In genomic region chr7:108193593-108194498, GRCh38 we compare ENCODE assay signal across 20 cellular contexts.
DNase-seq lines count a peak whose midpoint lies in the region; ATAC-seq and TF ChIP-seq lines count a peak whose summit lies in the region.
"Had no signal": no experiment of that assay in that cellular context is flagged by ENCODE, and none has a peak within 500 bp of the region (broad histone marks: within the 10 kb centered on the region; RNA-seq: fewer than 3 reads in every experiment).

No MANE protein-coding gene starts in this region.

- ATAC-seq in GM21737 (IDR thresholded peaks at IDR 0.05; ENCODE audit: unreplicated experiment), result no peak
- no peak for ATAC-seq in activated CD4-positive, alpha-beta T cell treated with anti-CD3 and anti-CD28 coated beads for 36 hours
- ATAC-seq: activated naive CD4-positive, alpha-beta T cell treated with anti-CD3 and anti-CD28 coated beads, Interleukin-2, amount 50 U/mL, for 72 hours; HCT116; stimulated activated effector memory CD8-positive, alpha-beta T cell treated with anti-CD3 and anti-CD28 coated beads, Interleukin-12 subunit alpha, Interleukin-12 subunit beta, amount 100 ng/mL, for 72 hours; T-cell had no signal

- no peak overlapping the region for H3K27ac ChIP-seq in HEK293 (ENCODE audit: extremely low read depth, low read depth, low read length)
- H3K27ac ChIP-seq: colonic mucosa, testis had no signal

- POLR2A ChIA-PET in HEK293 (lab: Yijun Ruan, JAX), result no interaction called here
- POLR2A ChIA-PET in activated CD4-positive, alpha-beta T cell treated with anti-CD3 and anti-CD28 coated beads for 36 hours (lab: Charles Lee), result no interaction called here

- H3K4me1 ChIP-seq in HEK293 (ENCODE audit: control insufficient read depth, insufficient read depth, low read length), result no peaks in the 10 kb centered on the region
- H3K4me1 ChIP-seq: colonic mucosa, testis had no signal

- intact Hi-C loops in activated CD4-positive, alpha-beta T cell treated with anti-CD3 and anti-CD28 coated beads for 36 hours (cut with DNase I, micrococcal nuclease), result no loop called here

- no peak overlapping the region for H3K27ac Mint-ChIP-seq in activated CD4-positive, alpha-beta T cell treated with anti-CD3 and anti-CD28 coated beads for 36 hours
- H3K27ac Mint-ChIP-seq: activated naive CD4-positive, alpha-beta T cell treated with anti-CD3 and anti-CD28 coated beads, Interleukin-2, amount 50 U/mL, for 72 hours; activated T-cell treated with anti-CD3 and anti-CD28 coated beads, Interleukin-2, amount 50 U/mL, for 24 hours; B cell; stimulated activated effector memory CD8-positive, alpha-beta T cell treated with anti-CD3 and anti-CD28 coated beads, Interleukin-12 subunit alpha, Interleukin-12 subunit beta, amount 100 ng/mL, for 72 hours; T-cell had no signal

- CTCF ChIA-PET in HEK293 (lab: Yijun Ruan, JAX), result interaction anchor here (0.5 to 0.7 kb wide), 2 partner anchors 13 to 20 kb away, joined by 3 read pairs; no protein-coding TSS in a partner anchor
- CTCF ChIA-PET in activated CD4-positive, alpha-beta T cell treated with anti-CD3 and anti-CD28 coated beads for 36 hours (lab: Charles Lee), result no interaction called here

- peak; percentile 82 for DNase-seq in NCI-H2029 (lab: John Stamatoyannopoulos, UW)
- peak; percentile 50 for DNase-seq in NCI-H748 treated with DMSO at 0.1 percent for 48 hours (lab: John Stamatoyannopoulos, UW)
- DNase-seq in iris pigment epithelial cell (ENCODE audit: low read depth), result peak; percentile 21
- no peak for DNase-seq in epidermal melanocyte (ENCODE audit: insufficient read length, low spot score)
- no peak for DNase-seq in activated CD4-positive, alpha-beta T cell treated with anti-CD3 and anti-CD28 coated beads for 36 hours
- DNase-seq: activated CD4-positive, alpha-beta T cell treated with anti-CD3 and anti-CD28 coated beads, Interleukin-2, amount 50 U/mL, for 48 hours; activated T-cell treated with anti-CD3 and anti-CD28 coated beads, Interleukin-2, amount 50 U/mL, for 24 hours; colonic mucosa; GDM1; Karpas-422; SHP77; T-cell; testis had no signal

- H3K4me1 Mint-ChIP-seq in activated CD4-positive, alpha-beta T cell treated with anti-CD3 and anti-CD28 coated beads for 36 hours, result peaks cover 6% of the 10 kb centered on the region
- H3K4me1 Mint-ChIP-seq: neural crest cell; stimulated activated effector memory CD8-positive, alpha-beta T cell treated with anti-CD3 and anti-CD28 coated beads, Interleukin-12 subunit alpha, Interleukin-12 subunit beta, amount 100 ng/mL, for 72 hours had no signal

- H3K27me3 Mint-ChIP-seq in activated CD4-positive, alpha-beta T cell treated with anti-CD3 and anti-CD28 coated beads for 36 hours, result no peaks in the 10 kb centered on the region
- H3K27me3 Mint-ChIP-seq: activated T-cell treated with anti-CD3 and anti-CD28 coated beads, Interleukin-2, amount 50 U/mL, for 24 hours; B cell had no signal

- TF ChIP-seq CTCF in HEK293 (tag by site-specific recombination; IDR thresholded peaks at IDR 0.05), result no peak

- H3K9me3 Mint-ChIP-seq in activated CD4-positive, alpha-beta T cell treated with anti-CD3 and anti-CD28 coated beads for 36 hours (ENCODE audit: low read depth), result no peaks in the 10 kb centered on the region
- H3K9me3 Mint-ChIP-seq: activated T-cell treated with anti-CD3 and anti-CD28 coated beads, Interleukin-2, amount 50 U/mL, for 24 hours; neural crest cell; stimulated activated effector memory CD8-positive, alpha-beta T cell treated with anti-CD3 and anti-CD28 coated beads, Interleukin-12 subunit alpha, Interleukin-12 subunit beta, amount 100 ng/mL, for 72 hours had no signal

- no peak overlapping the region for H3K4me3 ChIP-seq in HEK293 (ENCODE audit: low read depth, low read length)
- H3K4me3 ChIP-seq: colonic mucosa, testis had no signal

- no peaks in the 10 kb centered on the region for H3K36me3 Mint-ChIP-seq in activated CD4-positive, alpha-beta T cell treated with anti-CD3 and anti-CD28 coated beads for 36 hours (ENCODE audit: low read depth)
- H3K36me3 Mint-ChIP-seq: stimulated activated effector memory CD8-positive, alpha-beta T cell treated with anti-CD3 and anti-CD28 coated beads, Interleukin-12 subunit alpha, Interleukin-12 subunit beta, amount 100 ng/mL, for 72 hours; T-cell had no signal

- no peaks in the 10 kb centered on the region for H3K9me3 ChIP-seq in HEK293 (ENCODE audit: control insufficient read depth, insufficient read depth, low read depth, low read length)
- H3K9me3 ChIP-seq: colonic mucosa, testis had no signal

- H3K4me3 Mint-ChIP-seq in activated CD4-positive, alpha-beta T cell treated with anti-CD3 and anti-CD28 coated beads for 36 hours, result no peak overlapping the region
- H3K4me3 Mint-ChIP-seq: activated T-cell treated with anti-CD3 and anti-CD28 coated beads, Interleukin-2, amount 50 U/mL, for 24 hours; B cell; neural crest cell; stimulated activated effector memory CD8-positive, alpha-beta T cell treated with anti-CD3 and anti-CD28 coated beads, Interleukin-12 subunit alpha, Interleukin-12 subunit beta, amount 100 ng/mL, for 72 hours; T-cell had no signal

- no peaks in the 10 kb centered on the region; a peak in 1 of 3 replicates for H3K36me3 ChIP-seq in HEK293 (ENCODE audit: control insufficient read depth in 2 of 2, insufficient read depth in 1 of 2, low read length in 2 of 2)
- H3K36me3 ChIP-seq: colonic mucosa had no signal

TF ChIP-seq in HEK293, 187 proteins besides CTCF, POLR2A, EP300 and RAD21:
- TF ChIP-seq SP3 (tag by site-specific recombination; IDR thresholded peaks at IDR 0.05), result no peak
- TF ChIP-seq ZNF133 (tag by site-specific recombination; IDR thresholded peaks at IDR 0.05), result peak; percentile 94
- TF ChIP-seq ZNF416 (tag by site-specific recombination; IDR thresholded peaks at IDR 0.05), result no peak
- no peak for TF ChIP-seq ZNF37A (tag by site-specific recombination; IDR thresholded peaks at IDR 0.05)
- peak; percentile 66 for TF ChIP-seq ZNF549 (tag by site-specific recombination; IDR thresholded peaks at IDR 0.05)
- peak; percentile 34 for TF ChIP-seq FEZF1 (tag by site-specific recombination; IDR thresholded peaks at IDR 0.05)

Comparison
In these comparisons a context has a peak if more than half of its experiments do, and no peak if none do; other contexts are left out.
1. DNase-seq: peak in NCI-H2029 (single experiment), NCI-H748 treated with DMSO at 0.1 percent for 48 hours (single experiment) and iris pigment epithelial cell (single experiment); none in epidermal melanocyte (single experiment) and activated CD4-positive, alpha-beta T cell treated with anti-CD3 and anti-CD28 coated beads for 36 hours (single experiment).